23 cellular contexts compared by ENCODE assay signal in the genomic region with DNA sequence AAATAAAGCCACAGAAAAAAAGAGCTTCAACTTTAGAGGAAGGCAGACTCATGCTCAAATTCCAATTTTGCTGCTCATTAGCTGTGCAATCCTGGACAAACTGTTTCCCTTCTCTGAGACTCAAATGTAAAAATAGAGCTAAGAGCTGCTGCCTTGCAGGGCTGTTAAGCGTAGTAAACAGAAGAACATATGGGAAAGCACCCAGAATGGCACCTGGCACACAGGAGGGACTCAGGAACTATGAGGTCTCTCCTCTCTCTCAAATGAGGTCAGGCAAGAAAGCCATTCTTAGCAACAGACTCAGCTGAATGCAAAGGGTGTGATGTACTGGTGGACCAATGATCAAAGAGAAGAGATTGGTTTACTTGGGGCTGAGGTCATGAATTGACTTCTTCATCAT.
"Had no signal": no experiment of that assay in that cellular context is flagged by ENCODE, and none has a peak within 500 bp of the region (broad histone marks: within the 10 kb centered on the region; RNA-seq: fewer than 3 reads in every experiment).

No MANE protein-coding gene starts in this region.

- H3K9me3 ChIP-seq: ascending aorta, breast epithelium, gastroesophageal sphincter, heart right ventricle had no signal

- H3K36me3 ChIP-seq: ascending aorta, breast epithelium, cardiac muscle cell, gastroesophageal sphincter, heart right ventricle had no signal

- ATAC-seq: activated CD4-positive, alpha-beta T cell treated with anti-CD3 and anti-CD28 coated beads for 36 hours; activated CD8-positive, alpha-beta memory T cell treated with anti-CD3 and anti-CD28 coated beads, Interleukin-2, amount 10 ng/mL, durations not matched to agents 7 days and 5 days; activated CD8-positive, alpha-beta T cell treated with anti-CD3 and anti-CD28 coated beads, Interleukin-2, amount 10 ng/mL, durations not matched to agents 7 days and 5 days; activated naive CD8-positive, alpha-beta T cell treated with anti-CD3 and anti-CD28 coated beads, Interleukin-2, amount 50 U/mL, for 24 hours had no signal

- DNase-seq: activated CD4-positive, alpha-beta memory T cell treated with anti-CD3 and anti-CD28 coated beads for 36 hours; activated CD4-positive, alpha-beta T cell treated with anti-CD3 and anti-CD28 coated beads for 36 hours; activated CD4-positive, alpha-beta T cell treated with anti-CD3 and anti-CD28 coated beads, Interleukin-2, amount 10 ng/mL, durations not matched to agents 24 days and 14 days; activated CD4-positive, CD25-positive, alpha-beta regulatory T cell; activated CD4-positive, CD25-positive, alpha-beta regulatory T cell treated with anti-CD3 and anti-CD28 coated beads, Interleukin-2, amount 50 U/mL, for 72 hours; activated CD8-positive, alpha-beta memory T cell treated with anti-CD3 and anti-CD28 coated beads, Interleukin-2, amount 10 ng/mL, durations not matched to agents 7 days and 5 days; activated CD8-positive, alpha-beta memory T cell treated with anti-CD3 and anti-CD28 coated beads, Interleukin-2, amount 50 U/mL, for 4 hours; activated CD8-positive, alpha-beta T cell treated with anti-CD3 and anti-CD28 coated beads, Interleukin-2, amount 10 ng/mL, durations not matched to agents 7 days and 5 days; activated effector memory CD4-positive, alpha-beta T cell treated with anti-CD3 and anti-CD28 coated beads, Interleukin-2, amount 50 U/mL, for 16 hours; activated naive CD4-positive, alpha-beta T cell treated with anti-CD3 and anti-CD28 coated beads for 36 hours; activated naive CD8-positive, alpha-beta T cell treated with anti-CD3 and anti-CD28 coated beads for 36 hours; activated naive CD8-positive, alpha-beta T cell treated with anti-CD3 and anti-CD28 coated beads, Interleukin-2, amount 50 U/mL, for 24 hours; activated T-cell treated with anti-CD3 and anti-CD28 coated beads, Interleukin-2, amount 50 U/mL, for 1 hour; activated T-cell treated with anti-CD3 and anti-CD28 coated beads, Interleukin-2, amount 50 U/mL, for 48 hours; central memory CD4-positive, alpha-beta T cell; effector CD8-positive, alpha-beta T cell; foreskin melanocyte; heart right ventricle; T-helper 2 cell had no signal

- H3K4me1 ChIP-seq: breast epithelium had no signal

- H3K27me3 ChIP-seq: ascending aorta, breast epithelium, cardiac muscle cell, gastroesophageal sphincter, heart right ventricle had no signal

- H3K4me3 ChIP-seq: ascending aorta, breast epithelium, cardiac muscle cell, gastroesophageal sphincter, heart right ventricle had no signal
